2 cellular contexts compared by ENCODE assay signal in genomic region chr14:39069923-39070322, GRCh38.
TF ChIP-seq lines count a peak whose summit lies in the region.

No MANE protein-coding gene starts in this region.

TF ChIP-seq in HepG2, 621 proteins besides CTCF, POLR2A, EP300 and RAD21 (continues in another document):
- no peak for TF ChIP-seq NFYC (CRISPR knock-in tag; IDR thresholded peaks at IDR 0.05)
- TF ChIP-seq ZNF484 (CRISPR knock-in tag; IDR thresholded peaks at IDR 0.05; ENCODE audit: borderline replicate concordance, low read depth) = no peak
- no peak for TF ChIP-seq ZNF878 (CRISPR knock-in tag; IDR thresholded peaks at IDR 0.05)
- TF ChIP-seq AGO2 (optimal IDR thresholded peaks at IDR 0.05; ENCODE audit: low read depth, low read length) = no peak
- no peak for TF ChIP-seq AHR (CRISPR knock-in tag; IDR thresholded peaks at IDR 0.05)
- TF ChIP-seq MAX (IDR thresholded peaks at IDR 0.05) = no peak
- no peak for TF ChIP-seq RBM39 (IDR thresholded peaks at IDR 0.05; ENCODE audit: low read depth, low read length, poor library complexity, severe bottlenecking)
- TF ChIP-seq CEBPB (IDR thresholded peaks at IDR 0.05; ENCODE audit: borderline replicate concordance, low read depth, low read length) = peak; percentile 86; the same call in 1 of the 2 replicates
- TF ChIP-seq ARID5B (CRISPR knock-in tag; IDR thresholded peaks at IDR 0.05) = no peak
- TF ChIP-seq TSC22D2 (CRISPR knock-in tag; IDR thresholded peaks at IDR 0.05; ENCODE audit: borderline replicate concordance) = no peak
- TF ChIP-seq SOX5 (CRISPR knock-in tag; IDR thresholded peaks at IDR 0.05; ENCODE audit: borderline replicate concordance) = no peak
- no peak for TF ChIP-seq PRPF4 (IDR thresholded peaks at IDR 0.05; ENCODE audit: low read depth, low read length, poor library complexity, severe bottlenecking)
- no peak for TF ChIP-seq ATAD3A (CRISPR knock-in tag; IDR thresholded peaks at IDR 0.05)
- TF ChIP-seq LCORL (IDR thresholded peaks at IDR 0.05) = 0 out of 2 replicates have a peak, but pooled peaks have one; percentile 31
- TF ChIP-seq LCORL (CRISPR knock-in tag; IDR thresholded peaks at IDR 0.05) = no peak
- no peak for TF ChIP-seq FOXP4 (CRISPR knock-in tag; IDR thresholded peaks at IDR 0.05)
- no peak for TF ChIP-seq ZNF7 (CRISPR knock-in tag; IDR thresholded peaks at IDR 0.05)
- no peak for TF ChIP-seq SAFB2 (CRISPR knock-in tag; IDR thresholded peaks at IDR 0.05; ENCODE audit: borderline replicate concordance, low read depth)
- TF ChIP-seq PAXIP1 (CRISPR knock-in tag; conservative IDR thresholded peaks at IDR 0.05) = no peak
- TF ChIP-seq MAF1 (CRISPR knock-in tag; IDR thresholded peaks at IDR 0.05; ENCODE audit: borderline replicate concordance) = no peak

TF ChIP-seq in GM23338, 12 proteins besides CTCF, POLR2A, EP300 and RAD21:
- TF ChIP-seq CREB1 (CRISPR knock-in tag; IDR thresholded peaks at IDR 0.05; ENCODE audit: low read depth) = no peak
- TF ChIP-seq ZNF114 (CRISPR knock-in tag; IDR thresholded peaks at IDR 0.05) = no peak
- TF ChIP-seq EZH2phosphoT487 (IDR thresholded peaks at IDR 0.05; ENCODE audit: unreplicated experiment) = no peak
- TF ChIP-seq ZNF462 (CRISPR knock-in tag; IDR thresholded peaks at IDR 0.05) = no peak
TF ChIP-seq in GM23338: peak in this region for 0.
